ENCODE assay signal across 10 cellular contexts in the genomic region with DNA sequence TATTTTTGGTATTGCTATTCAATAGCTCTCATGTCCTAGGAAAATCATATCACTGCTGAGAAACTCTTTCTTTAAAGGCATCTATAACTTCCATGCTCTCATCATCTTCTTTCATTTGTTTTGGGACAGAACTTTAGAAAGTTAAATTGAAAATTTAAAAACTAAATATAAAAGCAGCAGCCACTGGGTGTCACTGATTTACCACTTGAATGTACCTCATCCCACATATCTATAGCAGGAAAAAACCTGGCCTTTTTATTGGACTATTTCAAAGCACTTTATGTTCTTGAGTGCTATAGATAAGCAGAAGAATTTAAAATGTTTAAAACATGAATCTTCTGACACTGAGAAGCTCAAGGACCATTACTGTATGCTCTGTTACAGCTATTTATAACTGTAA.
DNase-seq lines count a peak whose midpoint lies in the region; ATAC-seq and TF ChIP-seq lines count a peak whose summit lies in the region.
"Had no signal": no experiment of that assay in that cellular context is flagged by ENCODE, and none has a peak within 500 bp of the region (broad histone marks: within the 10 kb centered on the region; RNA-seq: fewer than 3 reads in every experiment).

No MANE protein-coding gene starts in this region.

- no TSS peak for BruUV-seq in HCT116 (replicated peaks; lab: Mats Ljungman, UMichigan)

- no peak overlapping the region for H3K4me2 ChIP-seq in HCT116 (ENCODE audit: low read length)

- peak; percentile 48 for TF ChIP-seq CTCF in 22Rv1 (IDR thresholded peaks at IDR 0.05)
- 0 out of 6 replicates have a peak, but pooled peaks of 1 of the 3 experiments have one; percentile 29 for TF ChIP-seq CTCF in HCT116 (IDR thresholded peaks at IDR 0.05 in 2 of 3, conservative IDR thresholded peaks at IDR 0.05 in 1 of 3; ENCODE audit: borderline replicate concordance in 1 of 3, insufficient read depth in 1 of 3, low read depth in 2 of 3, low read length in 2 of 3)
- no peak for TF ChIP-seq CTCF in astrocyte of the spinal cord (IDR thresholded peaks at IDR 0.05; ENCODE audit: low read depth, low read length)

- no peak overlapping the region for H2AFZ ChIP-seq in HCT116 (ENCODE audit: low read depth, low read length, poor library complexity, severe bottlenecking)

- ATAC-seq in HCT116 (peak; percentile 50; the same call in 1 of the 2 replicates), HG02571 (IDR thresholded peaks at IDR 0.05; ENCODE audit: unreplicated experiment) (no peak)

- POLR2A ChIA-PET in HCT116 (lab: Charles Lee), result no interaction called here

- H3K27me3 ChIP-seq in HCT116 (ENCODE audit: insufficient read depth, low read length), result no peaks in the 10 kb centered on the region

- TF ChIP-seq POLR2A in HCT116 (IDR thresholded peaks at IDR 0.05; ENCODE audit: borderline replicate concordance, extremely low read depth, insufficient read depth, insufficient read length), result no peak

- H3K27ac ChIP-seq in 22Rv1 (no peak overlapping the region), HCT116 (ENCODE audit: low read depth, low read length) (no peak overlapping the region)

- H3K79me2 ChIP-seq in HCT116 (ENCODE audit: insufficient read depth, low read length), result no peaks in the 10 kb centered on the region

- no peaks in the 10 kb centered on the region for H3K9me2 ChIP-seq in HCT116 (ENCODE audit: insufficient read depth)

- CTCF ChIA-PET in HCT116 (lab: Charles Lee), result interaction anchor here (1.1 to 1.5 kb wide), 2 partner anchors 479 to 756 kb away, joined by 5 to 7 read pairs; no protein-coding TSS in a partner anchor

- no peak overlapping the region for H3K9ac ChIP-seq in HCT116 (ENCODE audit: low read length)

- RAD21 ChIA-PET in HCT116 (lab: Charles Lee; ENCODE audit: low non-redundant PET in 1 of 2, low total read pairs in 2 of 2, uncharacterized antibody in 2 of 2, unreplicated experiment in 2 of 2), result no interaction called here

- H4K20me1 ChIP-seq in HCT116 (ENCODE audit: insufficient read depth), result no peaks in the 10 kb centered on the region

- intact Hi-C loops in HCT116 (cut with micrococcal nuclease), result loop anchor here (1.0 to 5.0 kb wide), 2 partner anchors 479 to 756 kb away; no protein-coding TSS in a partner anchor

- in situ Hi-C loops in astrocyte of the spinal cord (cut with HindIII; ENCODE audit: low sequenced_read_pairs), result no loop called here

- no peak overlapping the region for H3K4me3 ChIP-seq in HCT116 (replicated peaks in 1 of 2; ENCODE audit: low read depth in 1 of 2, low read length in 2 of 2)
- H3K4me3 ChIP-seq in astrocyte of the spinal cord (ENCODE audit: low read depth, low read length), result no peak overlapping the region
- H3K4me3 ChIP-seq: skin epidermis had no signal

- DNase-seq in HCT116 (ENCODE audit: low read depth, low spot score) (no peak), astrocyte of the spinal cord (ENCODE audit: low read depth, low spot score) (peak; percentile 46), iris pigment epithelial cell (ENCODE audit: low read depth) (peak; percentile 55), COR-L47 (lab: John Stamatoyannopoulos, UW) (no peak), NCI-H187 treated with DMSO at 0.1 percent for 48 hours (lab: John Stamatoyannopoulos, UW) (no peak)
- DNase-seq in stimulated activated CD4-positive, alpha-beta T cell treated with anti-CD3 and anti-CD28 coated beads, Interleukin-4, amount 100 ng/mL, for 1 hour, result no peak
- DNase-seq: amniotic stem cell had no signal

- no peaks in the 10 kb centered on the region for H3K4me1 ChIP-seq in HCT116 (ENCODE audit: control insufficient read depth in 1 of 2, insufficient read depth in 2 of 2, low read length in 2 of 2)

- TF ChIP-seq RAD21 in HCT116 (IDR thresholded peaks at IDR 0.05; ENCODE audit: low read depth), result peak; percentile 60

- H3K36me3 ChIP-seq in HCT116 (ENCODE audit: control insufficient read depth in 1 of 2, insufficient read depth in 2 of 2, low read length in 2 of 2), result no peaks in the 10 kb centered on the region

- no peaks in the 10 kb centered on the region for H3K9me3 ChIP-seq in HCT116 (ENCODE audit: control insufficient read depth in 1 of 2, insufficient read depth in 1 of 2, low read depth in 1 of 2, low read length in 2 of 2)

TF ChIP-seq in HCT116, 20 proteins besides CTCF, POLR2A, EP300 and RAD21:
- TF ChIP-seq, protein P1, sequence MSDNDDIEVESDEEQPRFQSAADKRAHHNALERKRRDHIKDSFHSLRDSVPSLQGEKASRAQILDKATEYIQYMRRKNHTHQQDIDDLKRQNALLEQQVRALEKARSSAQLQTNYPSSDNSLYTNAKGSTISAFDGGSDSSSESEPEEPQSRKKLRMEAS (IDR thresholded peaks at IDR 0.05), result no peak
- no peak for TF ChIP-seq ZFX (IDR thresholded peaks at IDR 0.05)
- TF ChIP-seq FOSL1 (IDR thresholded peaks at IDR 0.05; ENCODE audit: low read depth), result no peak
- no peak for TF ChIP-seq YY1 (IDR thresholded peaks at IDR 0.05; ENCODE audit: extremely low read depth, insufficient replicate concordance, low read depth, low read length)
- no peak for TF ChIP-seq SP1 (IDR thresholded peaks at IDR 0.05; ENCODE audit: low read depth)
- no peak for TF ChIP-seq EGR1 (IDR thresholded peaks at IDR 0.05; ENCODE audit: low read depth)
- TF ChIP-seq CEBPB (IDR thresholded peaks at IDR 0.05; ENCODE audit: low read depth), result no peak
- no peak for TF ChIP-seq JUND (IDR thresholded peaks at IDR 0.05)
TF ChIP-seq in HCT116: peak in this region for 0.

Comparison
In these comparisons a context has a peak if more than half of its experiments do, and no peak if none do; other contexts are left out.
1. DNase-seq: peak in astrocyte of the spinal cord (single experiment) and iris pigment epithelial cell (single experiment); none in HCT116 (single experiment), COR-L47 (single experiment), NCI-H187 treated with DMSO at 0.1 percent for 48 hours (single experiment) and stimulated activated CD4-positive, alpha-beta T cell treated with anti-CD3 and anti-CD28 coated beads, Interleukin-4, amount 100 ng/mL, for 1 hour (single experiment).